Comparison of ENCODE assay signal across 1 cellular context in the genomic region with DNA sequence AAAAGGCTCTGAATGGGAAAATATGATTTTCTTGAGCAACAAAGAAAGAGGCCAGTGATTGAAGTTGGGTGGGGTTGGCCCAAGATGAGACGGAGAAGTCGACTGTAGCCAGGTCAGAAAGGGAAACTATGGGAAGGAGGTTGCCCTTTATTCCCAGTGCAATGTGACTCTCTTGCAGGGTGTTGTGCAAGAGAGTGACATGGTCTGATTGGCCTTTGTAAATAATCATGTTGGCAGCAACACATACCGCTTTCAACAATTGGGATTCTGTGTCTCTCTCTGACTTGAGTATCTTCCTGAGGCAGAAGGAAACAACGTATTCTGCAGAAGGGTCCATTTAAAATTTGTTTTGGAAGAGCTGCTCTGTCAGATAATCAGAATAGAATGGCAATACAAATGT.
A peak's percentile ranks its signal among the peaks of the same experiment; 100 is the strongest.
TF ChIP-seq lines count a peak whose summit lies in the region.

No MANE protein-coding gene starts in this region.

TF ChIP-seq in HepG2, 621 proteins besides CTCF, POLR2A, EP300 and RAD21 (continued from another document):
- TF ChIP-seq, protein P1, sequence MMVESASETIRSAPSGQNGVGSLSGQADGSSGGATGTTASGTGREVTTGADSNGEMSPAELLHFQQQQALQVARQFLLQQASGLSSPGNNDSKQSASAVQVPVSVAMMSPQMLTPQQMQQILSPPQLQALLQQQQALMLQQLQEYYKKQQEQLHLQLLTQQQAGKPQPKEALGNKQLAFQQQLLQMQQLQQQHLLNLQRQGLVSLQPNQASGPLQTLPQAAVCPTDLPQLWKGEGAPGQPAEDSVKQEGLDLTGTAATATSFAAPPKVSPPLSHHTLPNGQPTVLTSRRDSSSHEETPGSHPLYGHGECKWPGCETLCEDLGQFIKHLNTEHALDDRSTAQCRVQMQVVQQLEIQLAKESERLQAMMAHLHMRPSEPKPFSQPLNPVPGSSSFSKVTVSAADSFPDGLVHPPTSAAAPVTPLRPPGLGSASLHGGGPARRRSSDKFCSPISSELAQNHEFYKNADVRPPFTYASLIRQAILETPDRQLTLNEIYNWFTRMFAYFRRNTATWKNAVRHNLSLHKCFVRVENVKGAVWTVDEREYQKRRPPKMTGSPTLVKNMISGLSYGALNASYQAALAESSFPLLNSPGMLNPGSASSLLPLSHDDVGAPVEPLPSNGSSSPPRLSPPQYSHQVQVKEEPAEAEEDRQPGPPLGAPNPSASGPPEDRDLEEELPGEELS (CRISPR knock-in tag; IDR thresholded peaks at IDR 0.05) = 0 out of 2 replicates have a peak, but pooled peaks have one; percentile 25
- TF ChIP-seq SIX4 (CRISPR knock-in tag; IDR thresholded peaks at IDR 0.05) (peak; percentile 34; the same call in 1 of the 2 replicates), ZNF333 (CRISPR knock-in tag; IDR thresholded peaks at IDR 0.05; ENCODE audit: borderline replicate concordance) (no peak), HNF4A (CRISPR knock-in tag; IDR thresholded peaks at IDR 0.05) (peak; percentile 56; the same call in 1 of the 2 replicates), ATF7 (IDR thresholded peaks at IDR 0.05) (no peak), ATF7 (CRISPR knock-in tag; IDR thresholded peaks at IDR 0.05) (no peak), ZNF644 (CRISPR knock-in tag; IDR thresholded peaks at IDR 0.05; ENCODE audit: low read depth) (peak; percentile 53; the same call in 1 of the 2 replicates), SOX5 (CRISPR knock-in tag; IDR thresholded peaks at IDR 0.05; ENCODE audit: borderline replicate concordance) (0 out of 2 replicates have a peak, but pooled peaks have one; percentile 14), FOXA1 (IDR thresholded peaks at IDR 0.05) (no peak), FOXA1 (CRISPR knock-in tag; IDR thresholded peaks at IDR 0.05) (peak; percentile 53; the same call in 1 of the 2 replicates), FOXO1 (CRISPR knock-in tag; IDR thresholded peaks at IDR 0.05) (peak; percentile 46; the same call in 1 of the 2 replicates), ZNF7 (CRISPR knock-in tag; IDR thresholded peaks at IDR 0.05) (no peak), FOSL2 (CRISPR knock-in tag; IDR thresholded peaks at IDR 0.05) (peak; percentile 45; the same call in 1 of the 2 replicates), CEBPB (IDR thresholded peaks at IDR 0.05; ENCODE audit: borderline replicate concordance, low read depth, low read length) (peak; percentile 97), HNF4G (IDR thresholded peaks at IDR 0.05; ENCODE audit: borderline replicate concordance, low read depth, low read length) (0 out of 2 replicates have a peak, but pooled peaks have one; percentile 33), HNF4G (CRISPR knock-in tag; IDR thresholded peaks at IDR 0.05; ENCODE audit: borderline replicate concordance, low read depth) (no peak), CEBPG (CRISPR knock-in tag; IDR thresholded peaks at IDR 0.05) (peak; percentile 88), FOXA3 (CRISPR knock-in tag; IDR thresholded peaks at IDR 0.05) (peak; percentile 49; the same call in 1 of the 2 replicates)
- TF ChIP-seq, protein P2, sequence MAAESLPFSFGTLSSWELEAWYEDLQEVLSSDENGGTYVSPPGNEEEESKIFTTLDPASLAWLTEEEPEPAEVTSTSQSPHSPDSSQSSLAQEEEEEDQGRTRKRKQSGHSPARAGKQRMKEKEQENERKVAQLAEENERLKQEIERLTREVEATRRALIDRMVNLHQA (CRISPR knock-in tag; IDR thresholded peaks at IDR 0.05) = peak; percentile 89; the same call in 1 of the 2 replicates
- TF ChIP-seq, protein P3, sequence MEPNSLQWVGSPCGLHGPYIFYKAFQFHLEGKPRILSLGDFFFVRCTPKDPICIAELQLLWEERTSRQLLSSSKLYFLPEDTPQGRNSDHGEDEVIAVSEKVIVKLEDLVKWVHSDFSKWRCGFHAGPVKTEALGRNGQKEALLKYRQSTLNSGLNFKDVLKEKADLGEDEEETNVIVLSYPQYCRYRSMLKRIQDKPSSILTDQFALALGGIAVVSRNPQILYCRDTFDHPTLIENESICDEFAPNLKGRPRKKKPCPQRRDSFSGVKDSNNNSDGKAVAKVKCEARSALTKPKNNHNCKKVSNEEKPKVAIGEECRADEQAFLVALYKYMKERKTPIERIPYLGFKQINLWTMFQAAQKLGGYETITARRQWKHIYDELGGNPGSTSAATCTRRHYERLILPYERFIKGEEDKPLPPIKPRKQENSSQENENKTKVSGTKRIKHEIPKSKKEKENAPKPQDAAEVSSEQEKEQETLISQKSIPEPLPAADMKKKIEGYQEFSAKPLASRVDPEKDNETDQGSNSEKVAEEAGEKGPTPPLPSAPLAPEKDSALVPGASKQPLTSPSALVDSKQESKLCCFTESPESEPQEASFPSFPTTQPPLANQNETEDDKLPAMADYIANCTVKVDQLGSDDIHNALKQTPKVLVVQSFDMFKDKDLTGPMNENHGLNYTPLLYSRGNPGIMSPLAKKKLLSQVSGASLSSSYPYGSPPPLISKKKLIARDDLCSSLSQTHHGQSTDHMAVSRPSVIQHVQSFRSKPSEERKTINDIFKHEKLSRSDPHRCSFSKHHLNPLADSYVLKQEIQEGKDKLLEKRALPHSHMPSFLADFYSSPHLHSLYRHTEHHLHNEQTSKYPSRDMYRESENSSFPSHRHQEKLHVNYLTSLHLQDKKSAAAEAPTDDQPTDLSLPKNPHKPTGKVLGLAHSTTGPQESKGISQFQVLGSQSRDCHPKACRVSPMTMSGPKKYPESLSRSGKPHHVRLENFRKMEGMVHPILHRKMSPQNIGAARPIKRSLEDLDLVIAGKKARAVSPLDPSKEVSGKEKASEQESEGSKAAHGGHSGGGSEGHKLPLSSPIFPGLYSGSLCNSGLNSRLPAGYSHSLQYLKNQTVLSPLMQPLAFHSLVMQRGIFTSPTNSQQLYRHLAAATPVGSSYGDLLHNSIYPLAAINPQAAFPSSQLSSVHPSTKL (CRISPR knock-in tag; IDR thresholded peaks at IDR 0.05) = peak; percentile 42; the same call in 1 of the 2 replicates
- TF ChIP-seq, protein P4, sequence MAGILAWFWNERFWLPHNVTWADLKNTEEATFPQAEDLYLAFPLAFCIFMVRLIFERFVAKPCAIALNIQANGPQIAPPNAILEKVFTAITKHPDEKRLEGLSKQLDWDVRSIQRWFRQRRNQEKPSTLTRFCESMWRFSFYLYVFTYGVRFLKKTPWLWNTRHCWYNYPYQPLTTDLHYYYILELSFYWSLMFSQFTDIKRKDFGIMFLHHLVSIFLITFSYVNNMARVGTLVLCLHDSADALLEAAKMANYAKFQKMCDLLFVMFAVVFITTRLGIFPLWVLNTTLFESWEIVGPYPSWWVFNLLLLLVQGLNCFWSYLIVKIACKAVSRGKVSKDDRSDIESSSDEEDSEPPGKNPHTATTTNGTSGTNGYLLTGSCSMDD (CRISPR knock-in tag; IDR thresholded peaks at IDR 0.05) = 0 out of 2 replicates have a peak, but pooled peaks have one; percentile 34
TF ChIP-seq in HepG2: peak in this region for 15.
